ENCODE assay signal across 1 cellular context in genomic region chr14:54881235-54881760, GRCh38.
TF ChIP-seq lines count a peak whose summit lies in the region.

No MANE protein-coding gene starts in this region.

TF ChIP-seq in GM23338, 12 proteins besides CTCF, POLR2A, EP300 and RAD21 (continued from another document):
- no peak for TF ChIP-seq REST (IDR thresholded peaks at IDR 0.05; ENCODE audit: unreplicated experiment)
- TF ChIP-seq NANOG (IDR thresholded peaks at IDR 0.05; ENCODE audit: borderline replicate concordance), result no peak
TF ChIP-seq in GM23338: peak in this region for 0.
